ENCODE assay signal across 9 cellular contexts in genomic region chr9:109354190-109354589, GRCh38. TPM values are rescaled to one million over a fixed set of nuclear protein-coding genes. Genes with fewer than 3 reads are reported as not detected.
"Had no signal": no experiment of that assay in that cellular context is flagged by ENCODE, and none has a peak within 500 bp of the region (broad histone marks: within the 10 kb centered on the region; RNA-seq: fewer than 3 reads in every experiment).

No MANE protein-coding gene starts in this region.

- H3K4me1 ChIP-seq: HAP-1 had no signal

- H3K36me3 Mint-ChIP-seq: IgD-negative memory B cell had no signal

- DNase-seq: GM23248, GOT3, H7, HFFc6 had no signal

- H2AFZ ChIP-seq: GM23248 had no signal

- H3K27ac Mint-ChIP-seq: HFFc6, IgD-negative memory B cell had no signal

- H3K9ac ChIP-seq: GM23248 had no signal

- H3K9me3 ChIP-seq: HAP-1 had no signal

- H3K4me1 Mint-ChIP-seq: IgD-negative memory B cell had no signal

- H3K4me3 Mint-ChIP-seq: HFFc6, IgD-negative memory B cell had no signal

- H3K4me3 ChIP-seq: GM23248, HAP-1 had no signal

- ATAC-seq: HCT116, HepG2 had no signal

- H3K27ac ChIP-seq: GM23248, HL-60 had no signal

- H3K36me3 ChIP-seq: HAP-1 had no signal

- H3K9me3 Mint-ChIP-seq: HFFc6 had no signal

RNA-seq across cellular contexts. Expression of gene EPB41L4B, which starts 33.3 kb away (rescaled TPM):
- polyA plus RNA-seq: IgD-negative memory B cell had no signal
